8 cellular contexts compared by ENCODE assay signal in the genomic region with DNA sequence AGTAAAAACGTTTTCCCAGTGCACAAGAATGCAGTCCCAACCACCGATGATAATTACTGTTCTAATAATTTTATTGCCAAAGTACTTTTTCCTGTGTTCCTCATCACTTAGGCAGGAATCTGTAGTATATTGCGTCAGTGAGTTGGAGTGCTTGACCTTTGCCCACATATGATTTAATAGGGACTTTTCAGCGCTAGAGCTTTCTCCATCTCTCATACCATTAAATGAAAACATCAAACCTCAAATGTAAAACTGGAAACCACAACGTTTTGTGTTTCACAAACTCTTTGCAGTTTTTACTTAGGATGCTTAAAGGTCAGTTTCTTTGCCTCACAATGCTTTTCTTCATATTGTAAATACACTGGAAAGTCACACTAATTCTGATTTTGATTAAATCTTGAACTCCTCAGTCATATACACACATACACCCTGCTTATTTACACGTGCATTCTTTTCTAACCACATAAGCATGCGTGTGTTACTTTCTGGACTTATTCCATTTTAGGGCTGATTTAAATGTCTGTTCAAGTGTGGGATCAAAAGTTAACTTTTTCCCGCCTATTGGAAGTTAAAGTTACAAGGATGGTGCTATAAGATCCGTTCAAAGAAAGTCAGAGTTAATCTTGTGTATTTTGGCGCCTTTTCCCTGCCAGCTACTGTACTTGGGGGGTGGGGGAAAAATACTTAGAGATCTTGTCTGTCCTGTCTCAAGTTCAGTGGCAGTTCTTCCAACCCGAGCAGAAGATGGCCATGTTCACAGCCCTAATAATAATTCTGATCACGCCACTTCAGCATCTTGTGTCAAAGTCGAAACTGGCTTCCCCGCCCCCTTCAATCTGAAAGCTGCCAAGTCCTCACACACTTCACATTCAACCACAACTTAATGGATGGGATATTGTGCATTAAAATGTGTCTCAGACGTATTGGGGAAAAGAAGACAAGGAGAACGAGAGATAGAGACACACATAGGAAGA. TPM values are rescaled to one million over a fixed set of nuclear protein-coding genes. Genes with fewer than 3 reads are reported as not detected.
A peak's percentile ranks its signal among the peaks of the same experiment; 100 is the strongest.
DNase-seq lines count a peak whose midpoint lies in the region; ATAC-seq and TF ChIP-seq lines count a peak whose summit lies in the region.

No MANE protein-coding gene starts in this region.

- no peak for ATAC-seq in natural killer cell treated with Interleukin-12 subunit alpha and Interleukin-12 subunit beta and Interleukin-15 and Interleukin-18, amount 100 ng/mL, for 72 hours
- no peak for ATAC-seq in GM21360 (IDR thresholded peaks at IDR 0.05; ENCODE audit: unreplicated experiment)
- ATAC-seq in GM19023 (IDR thresholded peaks at IDR 0.05; ENCODE audit: unreplicated experiment), result no peak
- ATAC-seq in HG02884 (IDR thresholded peaks at IDR 0.05; ENCODE audit: unreplicated experiment), result no peak

- peaks cover 3% of the 10 kb centered on the region for H3K36me3 Mint-ChIP-seq in activated naive CD4-positive, alpha-beta T cell treated with anti-CD3 and anti-CD28 coated beads, Interleukin-2, amount 50 U/mL, for 24 hours
- H3K36me3 Mint-ChIP-seq in endothelial cell (ENCODE audit: low read depth, unreplicated experiment), result peaks cover 13% of the 10 kb centered on the region
- peaks cover 10% of the 10 kb centered on the region for H3K36me3 Mint-ChIP-seq in natural killer cell treated with Interleukin-12 subunit alpha and Interleukin-12 subunit beta and Interleukin-15 and Interleukin-18, amount 100 ng/mL, for 72 hours

- H3K9me3 Mint-ChIP-seq in activated naive CD4-positive, alpha-beta T cell treated with anti-CD3 and anti-CD28 coated beads, Interleukin-2, amount 50 U/mL, for 24 hours, result no peaks in the 10 kb centered on the region
- H3K9me3 Mint-ChIP-seq in endothelial cell (ENCODE audit: unreplicated experiment), result no peaks in the 10 kb centered on the region
- peaks cover 3% of the 10 kb centered on the region for H3K9me3 Mint-ChIP-seq in natural killer cell treated with Interleukin-12 subunit alpha and Interleukin-12 subunit beta and Interleukin-15 and Interleukin-18, amount 100 ng/mL, for 72 hours

- H3K4me1 ChIP-seq in PC-9 (replicated peaks; ENCODE audit: insufficient read depth), result peaks cover 50% of the 10 kb centered on the region

- H3K27ac Mint-ChIP-seq in activated naive CD4-positive, alpha-beta T cell treated with anti-CD3 and anti-CD28 coated beads, Interleukin-2, amount 50 U/mL, for 24 hours, result no peak overlapping the region
- H3K27ac Mint-ChIP-seq in endothelial cell (ENCODE audit: unreplicated experiment), result peak overlapping the region; percentile 97
- peak overlapping the region in 1 of 2 donors; percentile 18 for H3K27ac Mint-ChIP-seq in natural killer cell treated with Interleukin-12 subunit alpha and Interleukin-12 subunit beta and Interleukin-15 and Interleukin-18, amount 100 ng/mL, for 72 hours

- H3K4me3 ChIP-seq in PC-9, result peak overlapping the region; percentile 73; the same call in 1 of the 2 replicates

- H4K20me1 ChIP-seq in PC-9 (ENCODE audit: insufficient read depth), result no peaks in the 10 kb centered on the region

- no peaks in the 10 kb centered on the region for H3K36me3 ChIP-seq in PC-9 (ENCODE audit: low read depth)

- peaks cover 8% of the 10 kb centered on the region; the same call in 1 of the 2 replicates for H3K79me2 ChIP-seq in PC-9 (ENCODE audit: low read depth)

- 0 out of 2 replicates have a peak overlapping the region, but pooled peaks have one; percentile 33 for H2AFZ ChIP-seq in PC-9

- TF ChIP-seq CTCF in PC-9 (conservative IDR thresholded peaks at IDR 0.05) (no peak), endothelial cell (IDR thresholded peaks at IDR 0.05; ENCODE audit: unreplicated experiment) (no peak)

- POLR2A ChIA-PET in PC-9 (lab: Charles Lee; ENCODE audit: unreplicated experiment), result interaction anchor here (0.6 kb wide), 1 partner anchor 145 kb away, joined by 13 read pairs; no protein-coding TSS in a partner anchor

- peak overlapping the region; percentile 2 for H3K4me3 Mint-ChIP-seq in activated naive CD4-positive, alpha-beta T cell treated with anti-CD3 and anti-CD28 coated beads, Interleukin-2, amount 50 U/mL, for 24 hours
- peak overlapping the region; percentile 95 for H3K4me3 Mint-ChIP-seq in endothelial cell (ENCODE audit: unreplicated experiment)
- peak overlapping the region; percentile 83 for H3K4me3 Mint-ChIP-seq in natural killer cell treated with Interleukin-12 subunit alpha and Interleukin-12 subunit beta and Interleukin-15 and Interleukin-18, amount 100 ng/mL, for 72 hours

- CTCF ChIA-PET in PC-9 (lab: Charles Lee), result no interaction called here

- peak overlapping the region; percentile 91 for H3K27ac ChIP-seq in PC-9

- H3K27me3 ChIP-seq in PC-9 (ENCODE audit: insufficient read depth, low read depth), result no peaks in the 10 kb centered on the region

- intact Hi-C loops in PC-9 (cut with micrococcal nuclease; ENCODE audit: unreplicated experiment), result loop anchor here (10.0 kb wide), 1 partner anchor 104 kb away; no protein-coding TSS in a partner anchor

- no peak for DNase-seq in activated naive CD4-positive, alpha-beta T cell (lab: John Stamatoyannopoulos, UW)
- DNase-seq in PC-9 (peak in 1 of 2 experiments; percentile 77), endothelial cell (ENCODE audit: low spot score) (no peak)
- no peak for DNase-seq in natural killer cell treated with Interleukin-12 subunit alpha and Interleukin-12 subunit beta and Interleukin-15 and Interleukin-18, amount 100 ng/mL, for 72 hours (ENCODE audit: low spot score)

- no peaks in the 10 kb centered on the region for H3K9me3 ChIP-seq in PC-9 (ENCODE audit: insufficient read depth, low read depth)

- peak overlapping the region; percentile 94 for H3K4me2 ChIP-seq in PC-9

- H3K27me3 Mint-ChIP-seq in activated naive CD4-positive, alpha-beta T cell treated with anti-CD3 and anti-CD28 coated beads, Interleukin-2, amount 50 U/mL, for 24 hours, result peaks cover 50% of the 10 kb centered on the region
- H3K27me3 Mint-ChIP-seq in endothelial cell (ENCODE audit: unreplicated experiment), result peaks cover 33% of the 10 kb centered on the region
- peaks cover 39 to 47% of the 10 kb centered on the region in 2 donors for H3K27me3 Mint-ChIP-seq in natural killer cell treated with Interleukin-12 subunit alpha and Interleukin-12 subunit beta and Interleukin-15 and Interleukin-18, amount 100 ng/mL, for 72 hours

- H3F3A ChIP-seq in PC-9 (ENCODE audit: insufficient read depth, low read depth), result peaks cover 15% of the 10 kb centered on the region; the same call in 1 of the 2 replicates

- H3K4me1 Mint-ChIP-seq in activated naive CD4-positive, alpha-beta T cell treated with anti-CD3 and anti-CD28 coated beads, Interleukin-2, amount 50 U/mL, for 24 hours, result peaks cover 21% of the 10 kb centered on the region
- H3K4me1 Mint-ChIP-seq in endothelial cell (ENCODE audit: unreplicated experiment), result peaks cover 61% of the 10 kb centered on the region
- H3K4me1 Mint-ChIP-seq in natural killer cell treated with Interleukin-12 subunit alpha and Interleukin-12 subunit beta and Interleukin-15 and Interleukin-18, amount 100 ng/mL, for 72 hours (ENCODE audit: low read depth in 2 of 2), result peaks cover 25 to 35% of the 10 kb centered on the region in 2 donors

- no peaks in the 10 kb centered on the region for H3K9me2 ChIP-seq in PC-9 (ENCODE audit: insufficient read depth)

- no TSS peak for BruUV-seq in PC-9 (replicated peaks; lab: Mats Ljungman, UMichigan)

RNA-seq across cellular contexts. Expression of a gene that starts 6.6 kb away (rescaled TPM):
- total RNA-seq in PC-9 (2021) (29.0 and 35.1 TPM in 2 replicates), endothelial cell (ENCODE audit: unreplicated experiment) (120 TPM)
- not detected for total RNA-seq in natural killer cell treated with Interleukin-12 subunit alpha and Interleukin-12 subunit beta and Interleukin-15 and Interleukin-18, amount 100 ng/mL, for 72 hours

Comparison
In these comparisons a context has a peak if more than half of its experiments do, and no peak if none do; other contexts are left out.
1. H3K4me3 Mint-ChIP-seq: peak in every context shown above with its lines; median percentile 95 in endothelial cell; 83 in natural killer cell treated with Interleukin-12 subunit alpha and Interleukin-12 subunit beta and Interleukin-15 and Interleukin-18, amount 100 ng/mL, for 72 hours; 2 in activated naive CD4-positive, alpha-beta T cell treated with anti-CD3 and anti-CD28 coated beads, Interleukin-2, amount 50 U/mL, for 24 hours.
2. RNA of a gene that starts 6.6 kb away (total RNA-seq): 120 TPM in endothelial cell (single experiment) and 29.0 to 35.1 TPM in PC-9; not detected in natural killer cell treated with Interleukin-12 subunit alpha and Interleukin-12 subunit beta and Interleukin-15 and Interleukin-18, amount 100 ng/mL, for 72 hours; every median in the first group is over 10 times any median in the second.